Comparison of ENCODE assay signal across 1 cellular context in the genomic region with DNA sequence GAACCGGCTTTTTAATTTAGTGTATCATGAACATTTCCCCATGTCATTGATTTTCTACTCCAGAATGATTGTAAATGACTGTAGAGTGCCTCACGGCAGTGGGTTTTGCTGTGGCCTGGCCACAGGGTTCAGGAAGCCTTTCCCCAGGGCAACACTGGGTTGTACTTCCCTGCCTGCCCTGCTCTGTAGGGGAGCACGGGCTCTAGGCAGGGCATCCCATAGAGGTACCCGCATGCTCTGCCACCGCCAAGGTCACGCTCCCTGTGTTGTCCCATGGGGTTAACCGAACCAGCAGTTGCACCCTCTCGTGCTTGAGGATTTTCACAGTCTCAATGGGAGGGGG.
TF ChIP-seq lines count a peak whose summit lies in the region.

No MANE protein-coding gene starts in this region.

TF ChIP-seq in HepG2, 621 proteins besides CTCF, POLR2A, EP300 and RAD21 (continued from another document):
- no peak for TF ChIP-seq NR1H2 (CRISPR knock-in tag; IDR thresholded peaks at IDR 0.05; ENCODE audit: borderline replicate concordance, low read depth)
- no peak for TF ChIP-seq MATR3 (CRISPR knock-in tag; IDR thresholded peaks at IDR 0.05)
- no peak for TF ChIP-seq SRSF9 (IDR thresholded peaks at IDR 0.05; ENCODE audit: borderline replicate concordance, insufficient read depth, low read depth, low read length, poor library complexity, severe bottlenecking)
- no peak for TF ChIP-seq BORCS8-MEF2B (CRISPR knock-in tag; IDR thresholded peaks at IDR 0.05)
- no peak for TF ChIP-seq ZNF431 (CRISPR knock-in tag; IDR thresholded peaks at IDR 0.05; ENCODE audit: borderline replicate concordance, low read depth)
- no peak for TF ChIP-seq ZNF720 (CRISPR knock-in tag; IDR thresholded peaks at IDR 0.05)
- no peak for TF ChIP-seq HHEX (CRISPR knock-in tag; IDR thresholded peaks at IDR 0.05)
TF ChIP-seq in HepG2: peak in this region for 0.
